Comparison of ENCODE assay signal across 9 cellular contexts in genomic region chr7:22587322-22587721, GRCh38.
DNase-seq lines count a peak whose midpoint lies in the region; ATAC-seq and TF ChIP-seq lines count a peak whose summit lies in the region.
"Had no signal": no experiment of that assay in that cellular context is flagged by ENCODE, and none has a peak within 500 bp of the region (broad histone marks: within the 10 kb centered on the region; RNA-seq: fewer than 3 reads in every experiment).

No MANE protein-coding gene starts in this region.

- peak; percentile 40 to 50 for ATAC-seq in activated naive CD4-positive, alpha-beta T cell treated with anti-CD3 and anti-CD28 coated beads, Interleukin-2, amount 50 U/mL, for 72 hours
- ATAC-seq in gastrocnemius medialis = no peak

- intact Hi-C loops in gastrocnemius medialis (cut with DNase I; ENCODE audit: low total_unique reads) = no loop called here

- H3K9me3 Mint-ChIP-seq in activated naive CD4-positive, alpha-beta T cell treated with anti-CD3 and anti-CD28 coated beads, Interleukin-2, amount 50 U/mL, for 72 hours = no peaks in the 10 kb centered on the region
- peaks cover 5% of the 10 kb centered on the region for H3K9me3 Mint-ChIP-seq in type B pancreatic cell

- H3K4me1 ChIP-seq in fibroblast of lung (ENCODE audit: control insufficient read depth, extremely low read depth, insufficient read depth, low read length) (peaks cover 12% of the 10 kb centered on the region), gastrocnemius medialis (peaks cover 21 to 66% of the 10 kb centered on the region in 2 donors)
- H3K4me1 ChIP-seq: prostate gland had no signal

- in situ Hi-C loops in gastrocnemius medialis (cut with MboI; ENCODE audit: low sequenced_read_pairs in 4 of 4) = no loop called here

- H3K36me3 Mint-ChIP-seq in activated naive CD4-positive, alpha-beta T cell treated with anti-CD3 and anti-CD28 coated beads, Interleukin-2, amount 50 U/mL, for 72 hours = no peaks in the 10 kb centered on the region
- H3K36me3 Mint-ChIP-seq in type B pancreatic cell = no peaks in the 10 kb centered on the region

- H3K4me2 ChIP-seq in fibroblast of lung (ENCODE audit: extremely low read depth, insufficient read depth, low read length) = peak overlapping the region; percentile 7

- no peaks in the 10 kb centered on the region for H3K79me2 ChIP-seq in fibroblast of lung (ENCODE audit: control insufficient read depth, insufficient read depth, low read length)

- H4K20me1 ChIP-seq in fibroblast of lung (ENCODE audit: control insufficient read depth, extremely low read depth, insufficient read depth, low read length) = no peaks in the 10 kb centered on the region

- no peaks in the 10 kb centered on the region for H3K36me3 ChIP-seq in fibroblast of lung (ENCODE audit: control insufficient read depth, insufficient read depth, low read length)
- H3K36me3 ChIP-seq in gastrocnemius medialis = no peaks in the 10 kb centered on the region
- H3K36me3 ChIP-seq: prostate gland had no signal

- no peaks in the 10 kb centered on the region for H3K27me3 ChIP-seq in fibroblast of lung (ENCODE audit: control insufficient read depth, insufficient read depth, low read length)
- no peaks in the 10 kb centered on the region for H3K27me3 ChIP-seq in gastrocnemius medialis

- H3K4me1 Mint-ChIP-seq in type B pancreatic cell (ENCODE audit: unreplicated experiment) = peaks cover 12% of the 10 kb centered on the region

- TF ChIP-seq CTCF in fibroblast of lung (conservative IDR thresholded peaks at IDR 0.05 in 1 of 2, IDR thresholded peaks at IDR 0.05 in 1 of 2; ENCODE audit: low read depth in 1 of 2, low read length in 2 of 2) = no peak
- TF ChIP-seq CTCF in type B pancreatic cell (conservative IDR thresholded peaks at IDR 0.05) = no peak
- TF ChIP-seq CTCF in gastrocnemius medialis (IDR thresholded peaks at IDR 0.05 in 4 of 5, conservative IDR thresholded peaks at IDR 0.05 in 1 of 5) = no peak

- H3K9me3 ChIP-seq in fibroblast of lung (ENCODE audit: control insufficient read depth, insufficient read depth, low read depth, low read length) = no peaks in the 10 kb centered on the region
- H3K9me3 ChIP-seq in gastrocnemius medialis = no peaks in the 10 kb centered on the region
- H3K9me3 ChIP-seq: prostate gland had no signal

- H3K27ac Mint-ChIP-seq in activated naive CD4-positive, alpha-beta T cell treated with anti-CD3 and anti-CD28 coated beads, Interleukin-2, amount 50 U/mL, for 72 hours = no peak overlapping the region
- peak overlapping the region; percentile 14 for H3K27ac Mint-ChIP-seq in type B pancreatic cell

- no peak overlapping the region for H3K4me3 ChIP-seq in fibroblast of lung (replicated peaks in 1 of 4; ENCODE audit: control extremely low read depth in 1 of 4, insufficient read depth in 1 of 4, low read depth in 3 of 4, low read length in 4 of 4)
- H3K4me3 ChIP-seq in gastrocnemius medialis = no peak overlapping the region
- H3K4me3 ChIP-seq: prostate gland had no signal

- H3K27ac ChIP-seq in fibroblast of lung (ENCODE audit: insufficient read depth, low read length) (peak overlapping the region; percentile 3), gastrocnemius medialis (no peak overlapping the region)
- H3K27ac ChIP-seq: prostate gland had no signal

- no peak for TF ChIP-seq POLR2A in gastrocnemius medialis (IDR thresholded peaks at IDR 0.05)

- H3K27me3 Mint-ChIP-seq in type B pancreatic cell = peaks cover 6% of the 10 kb centered on the region

- H2AFZ ChIP-seq in fibroblast of lung (ENCODE audit: low read length) = no peak overlapping the region

- no peak for DNase-seq in activated naive CD4-positive, alpha-beta T cell treated with anti-CD3 and anti-CD28 coated beads, Interleukin-2, amount 50 U/mL, for 72 hours (ENCODE audit: low spot score in 2 of 2)
- DNase-seq in activated naive CD4-positive, alpha-beta T cell (lab: John Stamatoyannopoulos, UW) = no peak
- DNase-seq in NOMO-1 treated with dmso at 0.1 percent for 144 hours (lab: John Stamatoyannopoulos, UW; ENCODE audit: unreplicated experiment) = peak; percentile 23
- peak; percentile 53 to 87 for DNase-seq in fibroblast of lung (ENCODE audit: low read depth in 2 of 2)
- DNase-seq in type B pancreatic cell (ENCODE audit: extremely low spot score, unreplicated experiment) = no peak
- no peak for DNase-seq in stimulated activated CD4-positive, alpha-beta T cell treated with anti-CD3 and anti-CD28 coated beads, Interleukin-1b, Interleukin-23, amount 100 ng/mL, for 48 hours
- no peak for DNase-seq in gastrocnemius medialis
- DNase-seq in activated CD4-positive, CD25-positive, alpha-beta regulatory T cell (lab: John Stamatoyannopoulos, UW) = no peak

- no peak overlapping the region for H3K9ac ChIP-seq in fibroblast of lung (ENCODE audit: insufficient read depth, low read length)

- H3K4me3 Mint-ChIP-seq in type B pancreatic cell = no peak overlapping the region

Comparison
In these comparisons a context has a peak if more than half of its experiments do, and no peak if none do; other contexts are left out.
1. ATAC-seq: peak in activated naive CD4-positive, alpha-beta T cell treated with anti-CD3 and anti-CD28 coated beads, Interleukin-2, amount 50 U/mL, for 72 hours (2 of 2); none in gastrocnemius medialis (0 of 2).
2. DNase-seq: peak in NOMO-1 treated with dmso at 0.1 percent for 144 hours (single experiment) and fibroblast of lung (2 of 2); none in activated naive CD4-positive, alpha-beta T cell treated with anti-CD3 and anti-CD28 coated beads, Interleukin-2, amount 50 U/mL, for 72 hours (0 of 2), activated naive CD4-positive, alpha-beta T cell (0 of 4), type B pancreatic cell (single experiment), stimulated activated CD4-positive, alpha-beta T cell treated with anti-CD3 and anti-CD28 coated beads, Interleukin-1b, Interleukin-23, amount 100 ng/mL, for 48 hours (single experiment), gastrocnemius medialis (0 of 2) and activated CD4-positive, CD25-positive, alpha-beta regulatory T cell (0 of 4).